In genomic region chr17:59106463-59107305, GRCh38 we compare ENCODE assay signal across 8 cellular contexts. TPM values are rescaled to one million over a fixed set of nuclear protein-coding genes. Genes with fewer than 3 reads are reported as not detected.
A peak's percentile ranks its signal among the peaks of the same experiment; 100 is the strongest.
DNase-seq lines count a peak whose midpoint lies in the region; ATAC-seq and TF ChIP-seq lines count a peak whose summit lies in the region.

A gene with protein sequence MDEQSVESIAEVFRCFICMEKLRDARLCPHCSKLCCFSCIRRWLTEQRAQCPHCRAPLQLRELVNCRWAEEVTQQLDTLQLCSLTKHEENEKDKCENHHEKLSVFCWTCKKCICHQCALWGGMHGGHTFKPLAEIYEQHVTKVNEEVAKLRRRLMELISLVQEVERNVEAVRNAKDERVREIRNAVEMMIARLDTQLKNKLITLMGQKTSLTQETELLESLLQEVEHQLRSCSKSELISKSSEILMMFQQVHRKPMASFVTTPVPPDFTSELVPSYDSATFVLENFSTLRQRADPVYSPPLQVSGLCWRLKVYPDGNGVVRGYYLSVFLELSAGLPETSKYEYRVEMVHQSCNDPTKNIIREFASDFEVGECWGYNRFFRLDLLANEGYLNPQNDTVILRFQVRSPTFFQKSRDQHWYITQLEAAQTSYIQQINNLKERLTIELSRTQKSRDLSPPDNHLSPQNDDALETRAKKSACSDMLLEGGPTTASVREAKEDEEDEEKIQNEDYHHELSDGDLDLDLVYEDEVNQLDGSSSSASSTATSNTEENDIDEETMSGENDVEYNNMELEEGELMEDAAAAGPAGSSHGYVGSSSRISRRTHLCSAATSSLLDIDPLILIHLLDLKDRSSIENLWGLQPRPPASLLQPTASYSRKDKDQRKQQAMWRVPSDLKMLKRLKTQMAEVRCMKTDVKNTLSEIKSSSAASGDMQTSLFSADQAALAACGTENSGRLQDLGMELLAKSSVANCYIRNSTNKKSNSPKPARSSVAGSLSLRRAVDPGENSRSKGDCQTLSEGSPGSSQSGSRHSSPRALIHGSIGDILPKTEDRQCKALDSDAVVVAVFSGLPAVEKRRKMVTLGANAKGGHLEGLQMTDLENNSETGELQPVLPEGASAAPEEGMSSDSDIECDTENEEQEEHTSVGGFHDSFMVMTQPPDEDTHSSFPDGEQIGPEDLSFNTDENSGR (minus strand): TSS chr17:59106880. CDS start chr17:59106461, 419 bp downstream.

- peak within 1 kb of the TSS; percentile 27 for H2BK5ac ChIP-seq in IMR-90 (ENCODE audit: low read depth, low read length, poor library complexity, severe bottlenecking)

- H3K4me1 ChIP-seq in IMR-90 (ENCODE audit: control insufficient read depth, insufficient read depth, low read length) (no peaks in the 10 kb centered on the region), mononuclear cell (ENCODE audit: insufficient read depth, low read length) (peaks cover 23% of the 10 kb centered on the region)

- ATAC-seq in GM21528 (IDR thresholded peaks at IDR 0.05; ENCODE audit: low FRiP score, unreplicated experiment) (peak; percentile 92), IMR-90 (ENCODE audit: low read depth) (peak; percentile 97)

- TF ChIP-seq CTCF in IMR-90 (conservative IDR thresholded peaks at IDR 0.05; ENCODE audit: low read depth, low read length): no peak

- H2BK15ac ChIP-seq in IMR-90 (ENCODE audit: low read depth, low read length): no peak within 1 kb of the TSS

- H4K8ac ChIP-seq in IMR-90 (ENCODE audit: low read depth in 2 of 2, low read length in 2 of 2): peak within 1 kb of the TSS; percentile 40 to 58; a peak in 3 of 4 replicates

- H3K27ac ChIP-seq in IMR-90 (ENCODE audit: insufficient read depth, low read length): peak within 1 kb of the TSS; percentile 44

- H3K9ac ChIP-seq in IMR-90 (ENCODE audit: low read depth, low read length): peak within 1 kb of the TSS; percentile 69

- H4K5ac ChIP-seq in IMR-90 (ENCODE audit: low read depth, low read length): peak within 1 kb of the TSS; percentile 2; the same call in 1 of the 2 replicates

- H2AK9ac ChIP-seq in IMR-90 (replicated peaks; ENCODE audit: low read depth, low read length, poor library complexity): peak within 1 kb of the TSS; percentile 88

- peak within 1 kb of the TSS; percentile 35; the same call in 1 of the 2 replicates for H4K91ac ChIP-seq in IMR-90 (ENCODE audit: insufficient read depth, low read depth, low read length)

- BruUV-seq in IMR-90 (replicated peaks; lab: Mats Ljungman, UMichigan): no TSS peak

- H3K79me1 ChIP-seq in IMR-90 (ENCODE audit: low read depth in 1 of 2, low read length in 2 of 2): peaks cover 9 to 32% of the 10 kb centered on the region in 2 experiments; a peak in 3 of 4 replicates

- H2BK120ac ChIP-seq in IMR-90 (ENCODE audit: low read depth, low read length): peak within 1 kb of the TSS; percentile 28; the same call in 1 of the 2 replicates

- H2BK20ac ChIP-seq in IMR-90 (ENCODE audit: low read depth, low read length): no peak within 1 kb of the TSS; the same call in 1 of the 2 replicates

- peak within 1 kb of the TSS; percentile 92 for H2AFZ ChIP-seq in IMR-90 (replicated peaks; ENCODE audit: low read length, poor library complexity)

- H3K4me3 ChIP-seq in IMR-90 (ENCODE audit: insufficient read depth, low read depth, low read length) (peak within 1 kb of the TSS; percentile 64), mononuclear cell (ENCODE audit: low read length) (peak within 1 kb of the TSS; percentile 86)

- CTCF ChIA-PET in IMR-90 (lab: Yijun Ruan, JAX): interaction anchor here (1.2 kb wide), 1 partner anchor 14 kb away, joined by 3 read pairs; no protein-coding TSS in a partner anchor

- H3K9me1 ChIP-seq in IMR-90 (ENCODE audit: insufficient read depth, low read length): no peaks in the 10 kb centered on the region

- H2AK5ac ChIP-seq in IMR-90 (ENCODE audit: low read depth, low read length): peak within 1 kb of the TSS; percentile 59; the same call in 1 of the 2 replicates

- POLR2A ChIA-PET in IMR-90 (lab: Charles Lee; ENCODE audit: unreplicated experiment): interaction anchor here (0.6 to 0.9 kb wide), 3 partner anchors 14 to 45 kb away, joined by 3 to 7 read pairs (median 3); no protein-coding TSS in a partner anchor

- H3K14ac ChIP-seq in IMR-90 (replicated peaks; ENCODE audit: low read depth, low read length): peak within 1 kb of the TSS; percentile 57

- peak within 1 kb of the TSS; percentile 80 for H3K4me2 ChIP-seq in IMR-90 (ENCODE audit: low read depth, low read length)

- peak within 1 kb of the TSS; percentile 57 for H3K56ac ChIP-seq in IMR-90 (ENCODE audit: extremely low read depth, insufficient read depth, low read length)

- peak within 1 kb of the TSS; percentile 77 for H3K23ac ChIP-seq in IMR-90 (ENCODE audit: low read depth, low read length)

- H3K9me3 ChIP-seq in IMR-90 (ENCODE audit: control insufficient read depth, insufficient read depth, low read length) (no peaks in the 10 kb centered on the region), mononuclear cell (ENCODE audit: low read depth, low read length) (no peaks in the 10 kb centered on the region)

- H3K27me3 ChIP-seq in IMR-90 (ENCODE audit: control insufficient read depth, insufficient read depth, low read length): no peaks in the 10 kb centered on the region
- no peaks in the 10 kb centered on the region for H3K27me3 ChIP-seq in mononuclear cell (ENCODE audit: insufficient read depth, low read length)

- peak; percentile 79 for TF ChIP-seq POLR2A in IMR-90 (IDR thresholded peaks at IDR 0.05; ENCODE audit: low read depth, low read length)

- dilution Hi-C loops in IMR-90 (cut with HindIII; ENCODE audit: low sequenced_read_pairs, unreplicated experiment): no loop called here

- H3K36me3 ChIP-seq in IMR-90 (ENCODE audit: control insufficient read depth, insufficient read depth, low read length): no peaks in the 10 kb centered on the region

- no peaks in the 10 kb centered on the region; the same call in 1 of the 2 replicates for H4K20me1 ChIP-seq in IMR-90 (ENCODE audit: insufficient read depth, low read length)

- peak within 1 kb of the TSS; percentile 61 for H3K4ac ChIP-seq in IMR-90 (ENCODE audit: low read depth, low read length)

- DNase-seq in DMS114 treated with DMSO at 0.1 percent for 48 hours (lab: John Stamatoyannopoulos, UW; ENCODE audit: unreplicated experiment) (peak; percentile 97), IMR-90 (peak; percentile 99), OCI-M1 (lab: John Stamatoyannopoulos, UW) (peak; percentile 99), activated T-cell treated with anti-CD3 and anti-CD28 coated beads for 24 hours (ENCODE audit: low read depth) (peak; percentile 98), epidermal melanocyte (ENCODE audit: insufficient read length, low spot score) (peak; percentile 88)
- peak; percentile 93 to 97 for DNase-seq in stimulated activated CD8-positive, alpha-beta memory T cell treated with anti-CD3 and anti-CD28 coated beads, Interleukin-4, amount 100 ng/mL, for 1 hour (ENCODE audit: low read depth in 2 of 2, low spot score in 1 of 2)

- in situ Hi-C loops in IMR-90 (cut with MboI; ENCODE audit: low sequenced_read_pairs): no loop called here

- 0% methylated on average over 30 of the region's 89 CpGs; no CpG with 5 or more reads in 1 of the 2 experiments for WGBS in IMR-90 (ENCODE audit: extremely low coverage in 2 of 2, insufficient read length in 1 of 2), 2 experiments

- intact Hi-C loops in IMR-90 (cut with micrococcal nuclease): loop anchor here (1.0 kb wide), 1 partner anchor 49 kb away; the partner anchor contains the start of genes PRR11 and SKA2

- no peak for TF ChIP-seq RAD21 in IMR-90 (IDR thresholded peaks at IDR 0.05; ENCODE audit: low read length)

- peak within 1 kb of the TSS; percentile 7; the same call in 1 of the 2 replicates for H3K18ac ChIP-seq in IMR-90 (ENCODE audit: low read depth, low read length)

TF ChIP-seq in IMR-90, 13 proteins besides CTCF, POLR2A, EP300 and RAD21:
- TF ChIP-seq BHLHE40 (IDR thresholded peaks at IDR 0.05; ENCODE audit: low read depth, low read length): peak; percentile 52; the same call in 1 of the 2 replicates
- peak; percentile 98 for TF ChIP-seq USF2 (IDR thresholded peaks at IDR 0.05; ENCODE audit: low read depth, low read length)
- no peak for TF ChIP-seq MAFK (IDR thresholded peaks at IDR 0.05; ENCODE audit: low read depth, low read length)
- no peak for TF ChIP-seq CHD1 (IDR thresholded peaks at IDR 0.05; ENCODE audit: low read depth, low read length)
- no peak for TF ChIP-seq RFX5 (IDR thresholded peaks at IDR 0.05; ENCODE audit: low read depth, low read length)
- peak; percentile 97 for TF ChIP-seq MXI1 (IDR thresholded peaks at IDR 0.05; ENCODE audit: borderline replicate concordance, low read depth, low read length)
- TF ChIP-seq, protein P1, sequence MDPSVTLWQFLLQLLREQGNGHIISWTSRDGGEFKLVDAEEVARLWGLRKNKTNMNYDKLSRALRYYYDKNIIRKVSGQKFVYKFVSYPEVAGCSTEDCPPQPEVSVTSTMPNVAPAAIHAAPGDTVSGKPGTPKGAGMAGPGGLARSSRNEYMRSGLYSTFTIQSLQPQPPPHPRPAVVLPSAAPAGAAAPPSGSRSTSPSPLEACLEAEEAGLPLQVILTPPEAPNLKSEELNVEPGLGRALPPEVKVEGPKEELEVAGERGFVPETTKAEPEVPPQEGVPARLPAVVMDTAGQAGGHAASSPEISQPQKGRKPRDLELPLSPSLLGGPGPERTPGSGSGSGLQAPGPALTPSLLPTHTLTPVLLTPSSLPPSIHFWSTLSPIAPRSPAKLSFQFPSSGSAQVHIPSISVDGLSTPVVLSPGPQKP (IDR thresholded peaks at IDR 0.05; ENCODE audit: borderline replicate concordance, low read depth, low read length): no peak
- peak; percentile 14 for TF ChIP-seq RCOR1 (IDR thresholded peaks at IDR 0.05; ENCODE audit: insufficient replicate concordance, low read length)
- peak; percentile 98 for TF ChIP-seq MAZ (IDR thresholded peaks at IDR 0.05; ENCODE audit: borderline replicate concordance, low read depth, low read length)
- TF ChIP-seq NFE2L2 (IDR thresholded peaks at IDR 0.05; ENCODE audit: low read depth, low read length): no peak
- TF ChIP-seq FOS (IDR thresholded peaks at IDR 0.05; ENCODE audit: low read depth, low read length): 0 out of 2 replicates have a peak, but pooled peaks have one; percentile 39
- peak; percentile 4; the same call in 1 of the 2 replicates for TF ChIP-seq SMC3 (IDR thresholded peaks at IDR 0.05; ENCODE audit: low read depth, low read length)
- TF ChIP-seq CEBPB (IDR thresholded peaks at IDR 0.05; ENCODE audit: low read depth, low read length): no peak

RNA-seq across cellular contexts. Expression of the gene that starts here (rescaled TPM):
- total RNA-seq in IMR-90 (2012; rRNA removed): 24.9 and 33.1 TPM in 2 replicates
- polyA plus RNA-seq in IMR-90 (2012; rRNA removed): 9.4 and 12.1 TPM in 2 replicates
- 3.0 and 5.6 TPM in 2 replicates for polyA plus RNA-seq in IMR-90 (2012; cell fraction: cytosol; rRNA removed)
- polyA plus RNA-seq in IMR-90 (2012; cell fraction: nucleus; rRNA removed; ENCODE audit: low replicate concordance): 3.1 and 12.9 TPM in 2 replicates
- 26.0 TPM for total RNA-seq in mononuclear cell

Comparison
In these comparisons a context has a peak if more than half of its experiments do, and no peak if none do; other contexts are left out.
1. Peak in every context shown above with its lines: DNase-seq, ATAC-seq, H3K4me3 ChIP-seq and H3K27ac ChIP-seq.